In the genomic region with DNA sequence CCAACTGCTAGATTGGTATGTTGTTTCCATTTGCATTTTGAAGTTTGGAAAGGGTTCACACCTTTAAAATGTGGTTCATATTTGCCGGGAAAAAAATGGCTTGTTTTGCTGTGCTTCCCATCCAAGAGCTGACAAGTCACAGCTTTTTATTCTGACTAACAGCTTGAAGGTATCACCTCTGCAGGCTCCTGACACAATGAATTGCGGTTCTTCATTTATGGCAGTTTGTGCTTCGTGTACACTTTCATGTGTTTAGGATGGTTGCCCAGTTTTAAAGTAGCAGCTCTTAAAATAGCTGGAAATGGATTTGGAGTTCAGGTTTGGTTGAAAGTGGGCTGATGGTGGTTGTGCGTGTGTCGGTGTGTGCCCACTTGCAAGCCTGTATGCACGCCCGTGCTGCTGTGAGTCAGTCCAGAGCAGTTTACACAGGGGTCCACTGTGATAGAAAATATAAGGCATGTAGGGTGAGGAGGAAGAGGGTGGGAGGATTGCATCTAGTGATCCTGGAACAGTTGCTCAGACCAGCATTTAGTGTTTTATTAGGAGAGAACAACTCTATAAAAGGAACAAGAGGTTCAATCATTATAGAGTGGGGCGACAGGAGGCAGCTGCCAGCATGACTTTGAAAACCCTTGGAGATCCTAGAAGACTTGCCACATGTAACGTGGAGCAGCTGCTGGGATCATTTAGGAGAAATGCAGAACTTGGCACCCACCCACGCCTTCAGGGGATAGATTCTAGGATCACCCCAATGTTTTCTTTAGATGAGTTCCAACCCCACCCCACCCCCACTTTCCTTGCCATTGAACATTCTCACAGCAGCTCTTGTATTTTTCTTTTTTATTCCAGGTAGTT, we compare ENCODE assay signal across 14 cellular contexts.
A peak's percentile ranks its signal among the peaks of the same experiment; 100 is the strongest.
DNase-seq lines count a peak whose midpoint lies in the region; ATAC-seq, FAIRE-seq and TF ChIP-seq lines count a peak whose summit lies in the region.
"Had no signal": no experiment of that assay in that cellular context is flagged by ENCODE, and none has a peak within 500 bp of the region (broad histone marks: within the 10 kb centered on the region; RNA-seq: fewer than 3 reads in every experiment).

No MANE protein-coding gene starts in this region.

- BruUV-seq in IMR-90 (replicated peaks; lab: Mats Ljungman, UMichigan), result no TSS peak

- peak overlapping the region; percentile 60 for H4K91ac ChIP-seq in IMR-90 (ENCODE audit: insufficient read depth, low read depth, low read length)

- peak overlapping the region; percentile 94; the same call in 2 of the 3 replicates for H2BK15ac ChIP-seq in IMR-90 (ENCODE audit: low read depth, low read length)

- peak; percentile 50 for ATAC-seq in IMR-90 (ENCODE audit: low read depth)
- peak; percentile 51 for ATAC-seq in left lung
- ATAC-seq in pancreas, result no peak
- ATAC-seq: activated CD8-positive, alpha-beta memory T cell treated with anti-CD3 and anti-CD28 coated beads, Interleukin-2, amount 10 ng/mL, durations not matched to agents 7 days and 5 days had no signal

- TF ChIP-seq POLR2A in IMR-90 (IDR thresholded peaks at IDR 0.05; ENCODE audit: low read depth, low read length) (no peak), testis (IDR thresholded peaks at IDR 0.05) (no peak)

- peaks cover 24% of the 10 kb centered on the region for H3K4me1 ChIP-seq in IMR-90 (ENCODE audit: control insufficient read depth, insufficient read depth, low read length)
- peaks cover 59% of the 10 kb centered on the region for H3K4me1 ChIP-seq in SJCRH30
- peaks cover 0 to 8% of the 10 kb centered on the region in 2 donors for H3K4me1 ChIP-seq in left lung
- peaks cover 26% of the 10 kb centered on the region for H3K4me1 ChIP-seq in testis
- H3K4me1 ChIP-seq in pancreas, result no peaks in the 10 kb centered on the region

- H2BK20ac ChIP-seq in IMR-90 (ENCODE audit: low read depth, low read length), result peak overlapping the region; percentile 63

- FAIRE-seq in pancreas (lab: Jason Lieb, UNC), result no peak

- dilution Hi-C loops in IMR-90 (cut with HindIII; ENCODE audit: low sequenced_read_pairs, unreplicated experiment), result no loop called here

- peak overlapping the region; percentile 54; the same call in 1 of the 2 replicates for H3K23ac ChIP-seq in IMR-90 (ENCODE audit: low read depth, low read length)

- intact Hi-C loops in IMR-90 (cut with micrococcal nuclease), result no loop called here
- intact Hi-C loops in left lung (cut with DNase I), result no loop called here
- intact Hi-C loops in testis (cut with DNase I; ENCODE audit: low total_unique reads), result no loop called here
- intact Hi-C loops in pancreas (cut with DNase I), result no loop called here

- H3K36me3 ChIP-seq in IMR-90 (ENCODE audit: control insufficient read depth, insufficient read depth, low read length) (no peaks in the 10 kb centered on the region), SJCRH30 (no peaks in the 10 kb centered on the region), left lung (no peaks in the 10 kb centered on the region), testis (ENCODE audit: low read depth, missing control alignments) (no peaks in the 10 kb centered on the region), pancreas (no peaks in the 10 kb centered on the region)
- H3K36me3 ChIP-seq: BLaER1 treated with 17β-estradiol and CSF1 and Interleukin-3, amounts not matched to agents 10 nM and 100 nM had no signal

- H3K14ac ChIP-seq in IMR-90 (replicated peaks; ENCODE audit: low read depth, low read length), result peak overlapping the region; percentile 79

- H2AK9ac ChIP-seq in IMR-90 (replicated peaks; ENCODE audit: low read depth, low read length, poor library complexity), result no peak overlapping the region

- POLR2A ChIA-PET in IMR-90 (lab: Charles Lee; ENCODE audit: unreplicated experiment), result no interaction called here

- H2BK5ac ChIP-seq in IMR-90 (ENCODE audit: low read depth, low read length, poor library complexity, severe bottlenecking), result peak overlapping the region; percentile 7

- H2BK120ac ChIP-seq in IMR-90 (ENCODE audit: low read depth, low read length), result peak overlapping the region; percentile 71

- no peak overlapping the region; the same call in 1 of the 2 replicates for H3K9ac ChIP-seq in IMR-90 (ENCODE audit: low read depth, low read length)
- H3K9ac ChIP-seq: BLaER1 treated with 17β-estradiol and CSF1 and Interleukin-3, amounts not matched to agents 10 nM and 100 nM had no signal

- H3K27me3 ChIP-seq in IMR-90 (ENCODE audit: control insufficient read depth, insufficient read depth, low read length) (no peaks in the 10 kb centered on the region), SJCRH30 (no peaks in the 10 kb centered on the region), left lung (no peaks in the 10 kb centered on the region), testis (no peaks in the 10 kb centered on the region), pancreas (no peaks in the 10 kb centered on the region)
- H3K27me3 ChIP-seq: BLaER1 treated with 17β-estradiol and CSF1 and Interleukin-3, amounts not matched to agents 10 nM and 100 nM had no signal

- TF ChIP-seq RAD21 in IMR-90 (IDR thresholded peaks at IDR 0.05; ENCODE audit: low read length), result no peak

- CTCF ChIA-PET in IMR-90 (lab: Yijun Ruan, JAX), result interaction anchor here (0.6 to 1.1 kb wide), 2 partner anchors 16 to 55 kb away, joined by 4 read pairs; no protein-coding TSS in a partner anchor

- TF ChIP-seq CTCF in IMR-90 (conservative IDR thresholded peaks at IDR 0.05; ENCODE audit: low read depth, low read length) (no peak), left lung (IDR thresholded peaks at IDR 0.05) (no peak), testis (IDR thresholded peaks at IDR 0.05) (no peak), pancreas (IDR thresholded peaks at IDR 0.05) (no peak)

- peak overlapping the region; percentile 68; the same call in 1 of the 2 replicates for H3K4ac ChIP-seq in IMR-90 (ENCODE audit: low read depth, low read length)

- H3K4me3 ChIP-seq in IMR-90 (ENCODE audit: insufficient read depth, low read depth, low read length), result no peak overlapping the region
- peak overlapping the region; percentile 12 for H3K4me3 ChIP-seq in SJCRH30
- no peak overlapping the region for H3K4me3 ChIP-seq in left lung
- H3K4me3 ChIP-seq in testis, result no peak overlapping the region
- no peak overlapping the region for H3K4me3 ChIP-seq in pancreas
- H3K4me3 ChIP-seq: BLaER1 treated with 17β-estradiol and CSF1 and Interleukin-3, amounts not matched to agents 10 nM and 100 nM had no signal

- no peak overlapping the region for H3K56ac ChIP-seq in IMR-90 (ENCODE audit: extremely low read depth, insufficient read depth, low read length)

- H3K27ac ChIP-seq in IMR-90 (ENCODE audit: insufficient read depth, low read length) (peak overlapping the region; percentile 80; the same call in 1 of the 2 replicates), SJCRH30 (peak overlapping the region; percentile 79), left lung (peak overlapping the region in 1 of 2 donors; percentile 29), testis (no peak overlapping the region), pancreas (no peak overlapping the region)
- H3K27ac ChIP-seq: BLaER1 treated with 17β-estradiol and CSF1 and Interleukin-3, amounts not matched to agents 10 nM and 100 nM had no signal

- H4K5ac ChIP-seq in IMR-90 (ENCODE audit: low read depth, low read length), result peak overlapping the region; percentile 26; the same call in 1 of the 2 replicates

- H3K18ac ChIP-seq in IMR-90 (ENCODE audit: low read depth, low read length), result peak overlapping the region; percentile 49

- 9% methylated on average over 6 of the region's 10 CpGs; no CpG with 5 or more reads in 1 of the 2 experiments for WGBS in IMR-90 (ENCODE audit: extremely low coverage in 2 of 2, insufficient read length in 1 of 2), 2 experiments
- 55 to 64% methylated on average over 10 of the region's 10 CpGs for WGBS in testis, 2 donors
- WGBS in pancreas, 2 donors, result 86 to 90% methylated on average over 10 of the region's 10 CpGs

- peaks cover 20% of the 10 kb centered on the region for H3K9me1 ChIP-seq in IMR-90 (ENCODE audit: insufficient read depth, low read length)

- H4K20me1 ChIP-seq in IMR-90 (ENCODE audit: insufficient read depth, low read length), result no peaks in the 10 kb centered on the region
- H4K20me1 ChIP-seq: BLaER1 treated with 17β-estradiol and CSF1 and Interleukin-3, amounts not matched to agents 10 nM and 100 nM had no signal

- peaks cover 5 to 29% of the 10 kb centered on the region in 2 experiments; a peak in 2 of 4 replicates for H3K79me1 ChIP-seq in IMR-90 (ENCODE audit: low read depth in 1 of 2, low read length in 2 of 2)

- peak overlapping the region; percentile 38 for H3K4me2 ChIP-seq in IMR-90 (ENCODE audit: low read depth, low read length)
- H3K4me2 ChIP-seq: BLaER1 treated with 17β-estradiol and CSF1 and Interleukin-3, amounts not matched to agents 10 nM and 100 nM had no signal

- H3K9me3 ChIP-seq in IMR-90 (ENCODE audit: control insufficient read depth, insufficient read depth, low read length), result no peaks in the 10 kb centered on the region
- no peaks in the 10 kb centered on the region for H3K9me3 ChIP-seq in SJCRH30 (replicated peaks)
- no peaks in the 10 kb centered on the region for H3K9me3 ChIP-seq in left lung
- no peaks in the 10 kb centered on the region for H3K9me3 ChIP-seq in testis
- H3K9me3 ChIP-seq in pancreas, result no peaks in the 10 kb centered on the region
- H3K9me3 ChIP-seq: BLaER1 treated with 17β-estradiol and CSF1 and Interleukin-3, amounts not matched to agents 10 nM and 100 nM had no signal

- H2AK5ac ChIP-seq in IMR-90 (ENCODE audit: low read depth, low read length), result peak overlapping the region; percentile 61; the same call in 1 of the 2 replicates

- in situ Hi-C loops in IMR-90 (cut with MboI; ENCODE audit: low sequenced_read_pairs), result no loop called here

- peak overlapping the region; percentile 68 for H2AFZ ChIP-seq in IMR-90 (replicated peaks; ENCODE audit: low read length, poor library complexity)

- H4K8ac ChIP-seq in IMR-90 (ENCODE audit: low read depth in 2 of 2, low read length in 2 of 2), result peak overlapping the region; percentile 3 to 56; a peak in 2 of 4 replicates

- no peak for DNase-seq in IMR-90
- peak; percentile 92 to 96 for DNase-seq in SJCRH30
- no peak for DNase-seq in left lung
- DNase-seq in testis, result peak; percentile 34
- no peak for DNase-seq in ecto neural progenitor cell (ENCODE audit: low spot score)
- no peak for DNase-seq in mesenteric fat pad (ENCODE audit: low spot score)
- no peak for DNase-seq in pancreas
- DNase-seq: activated CD8-positive, alpha-beta memory T cell treated with anti-CD3 and anti-CD28 coated beads, Interleukin-2, amount 10 ng/mL, durations not matched to agents 7 days and 5 days; activated gamma-delta T cell; hippocampal formation; left cardiac atrium; naive B cell; NCI-H187 treated with DMSO at 0.1 percent for 48 hours had no signal

TF ChIP-seq in IMR-90, 13 proteins besides CTCF, POLR2A, EP300 and RAD21:
- TF ChIP-seq SMC3 (IDR thresholded peaks at IDR 0.05; ENCODE audit: low read depth, low read length) (no peak), CEBPB (IDR thresholded peaks at IDR 0.05; ENCODE audit: low read depth, low read length) (no peak), CHD1 (IDR thresholded peaks at IDR 0.05; ENCODE audit: low read depth, low read length) (no peak), RCOR1 (IDR thresholded peaks at IDR 0.05; ENCODE audit: insufficient replicate concordance, low read length) (no peak), MAZ (IDR thresholded peaks at IDR 0.05; ENCODE audit: borderline replicate concordance, low read depth, low read length) (0 out of 2 replicates have a peak, but pooled peaks have one; percentile 16)
TF ChIP-seq in IMR-90: peak in this region for 1.

Comparison
In these comparisons a context has a peak if more than half of its experiments do, and no peak if none do; other contexts are left out.
1. ATAC-seq: peak in IMR-90 (single experiment) and left lung (single experiment); none in pancreas (0 of 4).
2. DNase-seq: peak in SJCRH30 (2 of 2) and testis (single experiment); none in IMR-90 (single experiment), left lung (0 of 2), ecto neural progenitor cell (single experiment), mesenteric fat pad (single experiment) and pancreas (0 of 6).
3. H3K27ac ChIP-seq: peak in IMR-90 (single experiment) and SJCRH30 (single experiment); none in testis (0 of 2) and pancreas (0 of 4).